In the genomic region with DNA sequence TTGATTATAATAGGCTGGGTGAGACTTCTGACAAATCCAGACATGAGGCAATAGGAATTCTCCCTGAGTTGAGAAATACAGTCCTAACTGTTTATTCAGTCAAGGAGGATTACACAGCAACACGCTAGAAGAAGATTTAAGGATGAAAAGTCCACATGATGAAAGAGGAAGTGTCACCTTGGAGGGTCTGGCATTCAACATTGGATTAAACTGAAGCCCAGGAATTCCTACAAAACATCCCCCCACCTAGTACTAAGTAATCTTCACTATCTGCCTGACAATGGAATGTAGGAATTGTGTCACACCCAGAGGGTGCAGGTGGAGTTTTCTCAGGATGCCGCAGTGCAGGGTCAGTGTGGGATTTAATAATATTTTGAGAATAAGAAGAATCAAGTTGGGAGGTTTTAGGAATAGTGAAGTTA, we compare ENCODE assay signal across 1 cellular context.
TF ChIP-seq lines count a peak whose summit lies in the region.

No MANE protein-coding gene starts in this region.

TF ChIP-seq in HepG2, 621 proteins besides CTCF, POLR2A, EP300 and RAD21 (continued from another document and continues in another):
- TF ChIP-seq XRCC5 (optimal IDR thresholded peaks at IDR 0.05; ENCODE audit: low read length): no peak
- TF ChIP-seq MEF2D (CRISPR knock-in tag; IDR thresholded peaks at IDR 0.05): no peak
- no peak for TF ChIP-seq RFXANK (CRISPR knock-in tag; IDR thresholded peaks at IDR 0.05)
- TF ChIP-seq KLF13 (CRISPR knock-in tag; IDR thresholded peaks at IDR 0.05): no peak
- TF ChIP-seq ZNF570 (CRISPR knock-in tag; IDR thresholded peaks at IDR 0.05; ENCODE audit: borderline replicate concordance): no peak
- TF ChIP-seq ZNF430 (CRISPR knock-in tag; IDR thresholded peaks at IDR 0.05): no peak
- TF ChIP-seq PPARG (CRISPR knock-in tag; conservative IDR thresholded peaks at IDR 0.05): peak; percentile 77
- TF ChIP-seq SKI (IDR thresholded peaks at IDR 0.05; ENCODE audit: partially characterized antibody): peak; percentile 80
- TF ChIP-seq CEBPB (IDR thresholded peaks at IDR 0.05; ENCODE audit: borderline replicate concordance, low read depth, low read length): peak; percentile 94
- no peak for TF ChIP-seq ZNF30 (CRISPR knock-in tag; IDR thresholded peaks at IDR 0.05)
- no peak for TF ChIP-seq HIVEP1 (CRISPR knock-in tag; IDR thresholded peaks at IDR 0.05)
- TF ChIP-seq ZNF878 (CRISPR knock-in tag; IDR thresholded peaks at IDR 0.05): no peak; the same call in 1 of the 2 replicates
- TF ChIP-seq STAG1 (CRISPR knock-in tag; IDR thresholded peaks at IDR 0.05): 0 out of 2 replicates have a peak, but pooled peaks have one; percentile 20
- no peak for TF ChIP-seq FOXM1 (CRISPR knock-in tag; IDR thresholded peaks at IDR 0.05)
- no peak for TF ChIP-seq ARNT (IDR thresholded peaks at IDR 0.05)
- no peak for TF ChIP-seq AGO1 (IDR thresholded peaks at IDR 0.05; ENCODE audit: low read depth, low read length, poor library complexity, severe bottlenecking)
- no peak for TF ChIP-seq DNMT3B (CRISPR knock-in tag; conservative IDR thresholded peaks at IDR 0.05)
- TF ChIP-seq ZNF543 (CRISPR knock-in tag; IDR thresholded peaks at IDR 0.05): no peak
- no peak for TF ChIP-seq NFRKB (IDR thresholded peaks at IDR 0.05)
- 0 out of 2 replicates have a peak, but pooled peaks have one; percentile 19 for TF ChIP-seq ZNF549 (CRISPR knock-in tag; IDR thresholded peaks at IDR 0.05)
- TF ChIP-seq, protein P1, sequence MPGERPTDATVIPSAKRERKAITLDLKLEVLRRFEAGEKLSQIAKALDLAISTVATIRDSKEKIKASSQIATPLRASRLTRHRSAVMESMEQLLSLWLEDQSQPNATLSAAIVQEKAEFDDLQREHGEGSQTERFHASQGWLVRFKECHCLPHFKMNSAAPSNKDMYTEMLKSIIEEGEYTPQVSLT (CRISPR knock-in tag; IDR thresholded peaks at IDR 0.05; ENCODE audit: borderline replicate concordance, low read depth): no peak
- TF ChIP-seq HOXD1 (CRISPR knock-in tag; IDR thresholded peaks at IDR 0.05): peak; percentile 94
- 0 out of 2 replicates have a peak, but pooled peaks have one; percentile 59 for TF ChIP-seq ZFP90 (CRISPR knock-in tag; IDR thresholded peaks at IDR 0.05; ENCODE audit: borderline replicate concordance)
- no peak for TF ChIP-seq ZNF460 (CRISPR knock-in tag; IDR thresholded peaks at IDR 0.05; ENCODE audit: borderline replicate concordance)
- no peak for TF ChIP-seq REL (CRISPR knock-in tag; conservative IDR thresholded peaks at IDR 0.05)
- TF ChIP-seq ADNP (CRISPR knock-in tag; IDR thresholded peaks at IDR 0.05): no peak
- no peak for TF ChIP-seq JUN (CRISPR knock-in tag; IDR thresholded peaks at IDR 0.05)
- TF ChIP-seq, protein P2, sequence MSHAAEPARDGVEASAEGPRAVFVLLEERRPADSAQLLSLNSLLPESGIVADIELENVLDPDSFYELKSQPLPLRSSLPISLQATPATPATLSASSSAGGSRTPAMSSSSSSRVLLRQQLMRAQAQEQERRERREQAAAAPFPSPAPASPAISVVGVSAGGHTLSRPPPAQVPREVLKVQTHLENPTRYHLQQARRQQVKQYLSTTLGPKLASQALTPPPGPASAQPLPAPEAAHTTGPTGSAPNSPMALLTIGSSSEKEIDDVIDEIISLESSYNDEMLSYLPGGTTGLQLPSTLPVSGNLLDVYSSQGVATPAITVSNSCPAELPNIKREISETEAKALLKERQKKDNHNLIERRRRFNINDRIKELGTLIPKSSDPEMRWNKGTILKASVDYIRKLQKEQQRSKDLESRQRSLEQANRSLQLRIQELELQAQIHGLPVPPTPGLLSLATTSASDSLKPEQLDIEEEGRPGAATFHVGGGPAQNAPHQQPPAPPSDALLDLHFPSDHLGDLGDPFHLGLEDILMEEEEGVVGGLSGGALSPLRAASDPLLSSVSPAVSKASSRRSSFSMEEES (CRISPR knock-in tag; IDR thresholded peaks at IDR 0.05): peak; percentile 79
- TF ChIP-seq PCBP1 (IDR thresholded peaks at IDR 0.05; ENCODE audit: borderline replicate concordance, low read depth, low read length): no peak
- TF ChIP-seq KLF16 (CRISPR knock-in tag; IDR thresholded peaks at IDR 0.05): peak in 1 of 2 experiments; percentile 86; a peak in 2 of 4 replicates
- TF ChIP-seq RXRB (CRISPR knock-in tag; IDR thresholded peaks at IDR 0.05; ENCODE audit: borderline replicate concordance): peak; percentile 73
- no peak for TF ChIP-seq ZNF18 (CRISPR knock-in tag; IDR thresholded peaks at IDR 0.05; ENCODE audit: insufficient replicate concordance)
- no peak for TF ChIP-seq ZNF230 (CRISPR knock-in tag; IDR thresholded peaks at IDR 0.05)
- TF ChIP-seq ZNF496 (CRISPR knock-in tag; IDR thresholded peaks at IDR 0.05; ENCODE audit: insufficient replicate concordance): no peak
- TF ChIP-seq BCLAF1 (IDR thresholded peaks at IDR 0.05): no peak
- no peak for TF ChIP-seq EHMT2 (IDR thresholded peaks at IDR 0.05; ENCODE audit: borderline replicate concordance, low read depth, low read length)
- TF ChIP-seq, protein P3, sequence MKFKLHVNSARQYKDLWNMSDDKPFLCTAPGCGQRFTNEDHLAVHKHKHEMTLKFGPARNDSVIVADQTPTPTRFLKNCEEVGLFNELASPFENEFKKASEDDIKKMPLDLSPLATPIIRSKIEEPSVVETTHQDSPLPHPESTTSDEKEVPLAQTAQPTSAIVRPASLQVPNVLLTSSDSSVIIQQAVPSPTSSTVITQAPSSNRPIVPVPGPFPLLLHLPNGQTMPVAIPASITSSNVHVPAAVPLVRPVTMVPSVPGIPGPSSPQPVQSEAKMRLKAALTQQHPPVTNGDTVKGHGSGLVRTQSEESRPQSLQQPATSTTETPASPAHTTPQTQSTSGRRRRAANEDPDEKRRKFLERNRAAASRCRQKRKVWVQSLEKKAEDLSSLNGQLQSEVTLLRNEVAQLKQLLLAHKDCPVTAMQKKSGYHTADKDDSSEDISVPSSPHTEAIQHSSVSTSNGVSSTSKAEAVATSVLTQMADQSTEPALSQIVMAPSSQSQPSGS (CRISPR knock-in tag; IDR thresholded peaks at IDR 0.05): peak; percentile 92
- TF ChIP-seq ZNF609 (CRISPR knock-in tag; IDR thresholded peaks at IDR 0.05; ENCODE audit: borderline replicate concordance): peak; percentile 68; the same call in 1 of the 2 replicates
- TF ChIP-seq ZMAT3 (CRISPR knock-in tag; conservative IDR thresholded peaks at IDR 0.05): 0 out of 2 replicates have a peak, but pooled peaks have one; percentile 26
- TF ChIP-seq PRDM15 (CRISPR knock-in tag; IDR thresholded peaks at IDR 0.05): no peak
- peak; percentile 93 for TF ChIP-seq HNF4A (CRISPR knock-in tag; IDR thresholded peaks at IDR 0.05)
- TF ChIP-seq KDM5B (CRISPR knock-in tag; IDR thresholded peaks at IDR 0.05; ENCODE audit: borderline replicate concordance): no peak
- TF ChIP-seq ZNF660 (CRISPR knock-in tag; IDR thresholded peaks at IDR 0.05; ENCODE audit: borderline replicate concordance, low read depth): no peak
- TF ChIP-seq PREB (CRISPR knock-in tag; IDR thresholded peaks at IDR 0.05): no peak
- no peak for TF ChIP-seq ZFX (CRISPR knock-in tag; IDR thresholded peaks at IDR 0.05; ENCODE audit: low read depth)
